15 cellular contexts compared by ENCODE assay signal in the genomic region with DNA sequence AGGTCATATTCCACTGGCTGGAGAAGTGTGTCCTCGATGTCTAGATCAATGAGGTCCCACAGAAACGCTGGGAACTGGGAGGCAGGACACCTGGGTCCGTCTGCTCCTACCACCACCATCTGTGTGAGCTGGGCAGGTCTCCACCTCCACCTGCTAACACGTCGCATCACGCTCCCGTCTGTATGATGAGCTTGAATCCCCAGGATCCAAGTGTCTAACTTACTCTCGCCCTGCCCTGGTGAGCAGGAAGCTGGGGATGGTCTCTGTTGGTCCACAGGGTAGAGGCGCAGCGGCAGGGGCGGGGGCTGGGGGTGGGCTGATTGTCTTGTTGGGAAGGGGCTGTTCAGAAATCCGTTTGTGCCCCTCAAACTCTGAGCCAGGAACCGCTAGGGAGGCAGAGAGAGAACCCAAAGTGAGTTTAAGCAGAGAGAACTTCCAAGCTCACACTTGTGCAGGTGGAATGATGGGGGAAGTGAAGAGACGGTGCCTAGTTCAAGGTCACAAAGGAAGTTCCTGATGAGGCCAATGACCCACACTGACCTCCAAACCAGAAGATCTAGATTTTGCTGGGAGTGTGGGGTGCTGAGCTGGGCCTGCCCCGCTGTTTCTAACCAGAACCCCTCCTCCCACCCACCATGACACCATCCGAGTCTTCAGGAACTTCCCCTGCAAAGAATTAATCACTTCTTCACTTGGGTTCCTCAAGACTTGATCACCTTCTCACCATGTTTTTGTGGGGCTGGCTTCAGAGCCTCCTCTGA. TPM values are rescaled to one million over a fixed set of nuclear protein-coding genes. Genes with fewer than 3 reads are reported as not detected.
A peak's percentile ranks its signal among the peaks of the same experiment; 100 is the strongest.
DNase-seq lines count a peak whose midpoint lies in the region; ATAC-seq and TF ChIP-seq lines count a peak whose summit lies in the region.
"Had no signal": no experiment of that assay in that cellular context is flagged by ENCODE, and none has a peak within 500 bp of the region (broad histone marks: within the 10 kb centered on the region; RNA-seq: fewer than 3 reads in every experiment).

No MANE protein-coding gene starts in this region.

- peak overlapping the region; percentile 99 for H3K27ac Mint-ChIP-seq in activated naive CD8-positive, alpha-beta T cell treated with anti-CD3 and anti-CD28 coated beads for 36 hours
- peak overlapping the region; percentile 67 to 96 (median 90) for H3K27ac Mint-ChIP-seq in naive thymus-derived CD8-positive, alpha-beta T cell
- H3K27ac Mint-ChIP-seq in MCF 10A (ENCODE audit: low read depth, unreplicated experiment), result no peak overlapping the region

- DNase-seq in stimulated activated naive CD4-positive, alpha-beta T cell treated with Interleukin-2 at 50 U/mL for 16 hours (lab: John Stamatoyannopoulos, UW), result peak; percentile 9
- no peak for DNase-seq in stimulated activated naive CD4-positive, alpha-beta T cell (lab: John Stamatoyannopoulos, UW)
- no peak for DNase-seq in activated naive CD8-positive, alpha-beta T cell treated with anti-CD3 and anti-CD28 coated beads for 36 hours
- DNase-seq in naive thymus-derived CD8-positive, alpha-beta T cell, result no peak
- DNase-seq in SIG-M5 treated with dmso at 0.1 percent for 504 hours (lab: John Stamatoyannopoulos, UW; ENCODE audit: unreplicated experiment) (no peak), MCF 10A (ENCODE audit: unreplicated experiment) (no peak)
- DNase-seq: activated CD8-positive, alpha-beta memory T cell treated with anti-CD3 and anti-CD28 coated beads for 24 hours; islet precursor cell; NCI-H2171 treated with DMSO at 0.1 percent for 48 hours; T1000 had no signal

- no peak for ATAC-seq in naive thymus-derived CD8-positive, alpha-beta T cell
- no peak for ATAC-seq in GM19324 (IDR thresholded peaks at IDR 0.05; ENCODE audit: low FRiP score, unreplicated experiment)
- ATAC-seq in GM19463 (IDR thresholded peaks at IDR 0.05; ENCODE audit: unreplicated experiment), result no peak

- TF ChIP-seq CTCF in MCF 10A (IDR thresholded peaks at IDR 0.05; ENCODE audit: unreplicated experiment), result no peak

- intact Hi-C loops in MCF 10A (cut with micrococcal nuclease), result no loop called here

- CTCF ChIA-PET in MCF 10A (lab: Yijun Ruan, JAX), result interaction anchor here (0.6 kb wide), 1 partner anchor 315 kb away, joined by 3 read pairs; no protein-coding TSS in a partner anchor

- POLR2A ChIA-PET in naive thymus-derived CD8-positive, alpha-beta T cell (lab: Charles Lee), result interaction anchor here (1.2 to 41.6 kb wide), 5 partner anchors 9 to 42 kb away, joined by 4 to 1589 read pairs (median 6); partner anchors contain the start of gene AKNA
- POLR2A ChIA-PET in MCF 10A (lab: Yijun Ruan, JAX), result interaction anchor here (1.0 kb wide), 1 partner anchor 12 kb away, joined by 5 read pairs; no protein-coding TSS in a partner anchor

- H3K36me3 Mint-ChIP-seq in activated naive CD8-positive, alpha-beta T cell treated with anti-CD3 and anti-CD28 coated beads for 36 hours, result peaks cover 61% of the 10 kb centered on the region
- H3K36me3 Mint-ChIP-seq in naive thymus-derived CD8-positive, alpha-beta T cell, result peaks cover 0 to 92% (median 31%) of the 10 kb centered on the region in 3 donors
- H3K36me3 Mint-ChIP-seq in MCF 10A (ENCODE audit: insufficient read depth, unreplicated experiment), result peaks cover 13% of the 10 kb centered on the region

- H3K9me3 Mint-ChIP-seq in activated naive CD8-positive, alpha-beta T cell treated with anti-CD3 and anti-CD28 coated beads for 36 hours, result no peaks in the 10 kb centered on the region
- no peaks in the 10 kb centered on the region for H3K9me3 Mint-ChIP-seq in naive thymus-derived CD8-positive, alpha-beta T cell
- H3K9me3 Mint-ChIP-seq in MCF 10A (ENCODE audit: unreplicated experiment), result no peaks in the 10 kb centered on the region

- H3K4me3 Mint-ChIP-seq in activated naive CD8-positive, alpha-beta T cell treated with anti-CD3 and anti-CD28 coated beads for 36 hours, result no peak overlapping the region
- peak overlapping the region in 6 of 10 donors; percentile 18 to 81 (median 55) for H3K4me3 Mint-ChIP-seq in naive thymus-derived CD8-positive, alpha-beta T cell
- H3K4me3 Mint-ChIP-seq in MCF 10A (ENCODE audit: unreplicated experiment), result no peak overlapping the region

- BruUV-seq in MCF 10A (replicated peaks; lab: Mats Ljungman, UMichigan), result no TSS peak

- H3K4me1 Mint-ChIP-seq in activated naive CD8-positive, alpha-beta T cell treated with anti-CD3 and anti-CD28 coated beads for 36 hours, result peaks cover 62% of the 10 kb centered on the region
- peaks cover 25 to 72% (median 52%) of the 10 kb centered on the region in 4 donors for H3K4me1 Mint-ChIP-seq in naive thymus-derived CD8-positive, alpha-beta T cell
- peaks cover 13% of the 10 kb centered on the region for H3K4me1 Mint-ChIP-seq in MCF 10A (ENCODE audit: insufficient read depth, unreplicated experiment)

- H3K27me3 Mint-ChIP-seq in activated naive CD8-positive, alpha-beta T cell treated with anti-CD3 and anti-CD28 coated beads for 36 hours, result no peaks in the 10 kb centered on the region
- H3K27me3 Mint-ChIP-seq in naive thymus-derived CD8-positive, alpha-beta T cell, result no peaks in the 10 kb centered on the region
- H3K27me3 Mint-ChIP-seq in MCF 10A (ENCODE audit: insufficient read depth, unreplicated experiment), result no peaks in the 10 kb centered on the region

RNA-seq across cellular contexts. Expression of gene ORM2, which starts 21.1 kb away (rescaled TPM):
- total RNA-seq in activated naive CD8-positive, alpha-beta T cell treated with anti-CD3 and anti-CD28 coated beads for 36 hours, result not detected
- total RNA-seq in naive thymus-derived CD8-positive, alpha-beta T cell, result not detected
- not detected for polyA plus RNA-seq in naive thymus-derived CD8-positive, alpha-beta T cell
- not detected in 2 replicates for total RNA-seq in MCF 10A (2022)
- total RNA-seq: cerebellum, epithelial cell of proximal tubule, pulmonary artery endothelial cell had no signal

RNA-seq across cellular contexts. Expression of gene ORM1, which starts 27.9 kb away (rescaled TPM):
- not detected for total RNA-seq in activated naive CD8-positive, alpha-beta T cell treated with anti-CD3 and anti-CD28 coated beads for 36 hours
- not detected for total RNA-seq in naive thymus-derived CD8-positive, alpha-beta T cell
- polyA plus RNA-seq in naive thymus-derived CD8-positive, alpha-beta T cell, result not detected
- total RNA-seq in MCF 10A (2022), result not detected in 2 replicates
- total RNA-seq: cerebellum, epithelial cell of proximal tubule, pulmonary artery endothelial cell had no signal

RNA-seq across cellular contexts. Expression of gene AKNA, which starts 37.0 kb away (rescaled TPM):
- 100 to 1,000 TPM; 129 to 130 TPM for total RNA-seq in activated naive CD8-positive, alpha-beta T cell treated with anti-CD3 and anti-CD28 coated beads for 36 hours
- total RNA-seq in naive thymus-derived CD8-positive, alpha-beta T cell, result 100 to 1,000 TPM; 425 to 430 TPM
- 10 to 100 TPM; 12.7 to 31.6 (median 21.3) TPM for polyA plus RNA-seq in naive thymus-derived CD8-positive, alpha-beta T cell
- total RNA-seq in MCF 10A (2022), result 10.7 and 10.9 TPM in 2 replicates

Comparison
In these comparisons a context has a peak if more than half of its experiments do, and no peak if none do; other contexts are left out.
1. H3K4me3 Mint-ChIP-seq: peak in naive thymus-derived CD8-positive, alpha-beta T cell (6 of 10); none in activated naive CD8-positive, alpha-beta T cell treated with anti-CD3 and anti-CD28 coated beads for 36 hours (single experiment) and MCF 10A (single experiment).
2. RNA of gene AKNA, which starts 37.0 kb away (total RNA-seq): 425 to 430 TPM in naive thymus-derived CD8-positive, alpha-beta T cell and 129 to 130 TPM in activated naive CD8-positive, alpha-beta T cell treated with anti-CD3 and anti-CD28 coated beads for 36 hours; 10.7 to 10.9 TPM in MCF 10A; every median in the first group is over 10 times any median in the second.